Comparison of ENCODE assay signal across 8 cellular contexts in the genomic region with DNA sequence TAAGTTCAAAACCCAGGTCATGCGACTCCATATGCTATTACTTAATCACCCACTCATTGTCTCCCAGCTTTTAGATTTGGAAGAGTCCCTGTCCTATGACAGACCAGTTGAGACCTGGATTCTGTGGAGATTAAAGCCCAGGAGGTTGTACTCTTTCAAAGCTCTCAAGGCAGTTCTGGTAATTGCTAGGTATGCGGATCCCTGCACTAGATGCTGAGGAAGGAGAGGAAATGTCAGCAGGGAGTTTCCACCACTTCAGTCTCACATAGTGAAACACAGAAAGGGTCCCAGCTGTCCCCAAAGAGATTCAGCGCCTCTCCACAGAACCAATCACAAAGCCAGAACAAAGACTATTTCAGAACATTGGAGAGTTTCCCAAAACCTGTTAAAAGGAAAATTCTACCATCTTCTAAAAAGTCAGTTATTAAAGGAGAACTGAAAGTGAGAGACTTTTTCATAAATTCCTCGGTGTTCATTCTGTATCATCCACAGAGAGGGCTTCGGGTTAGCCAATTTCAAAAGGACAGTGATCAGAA.
DNase-seq lines count a peak whose midpoint lies in the region; ATAC-seq and TF ChIP-seq lines count a peak whose summit lies in the region.

No MANE protein-coding gene starts in this region.

- DNase-seq in medulla oblongata (ENCODE audit: extremely low spot score) (peak; percentile 68), NCI-H526 treated with DMSO at 0.1 percent for 48 hours (lab: John Stamatoyannopoulos, UW) (no peak), NCI-H128 (lab: John Stamatoyannopoulos, UW; ENCODE audit: unreplicated experiment) (no peak), NCI-H187 (lab: John Stamatoyannopoulos, UW) (no peak)

- peak; percentile 43 for ATAC-seq in GM18519 (IDR thresholded peaks at IDR 0.05; ENCODE audit: low FRiP score, unreplicated experiment)
- ATAC-seq in GM21576 (IDR thresholded peaks at IDR 0.05; ENCODE audit: unreplicated experiment): peak; percentile 44
- ATAC-seq in HG03571 (IDR thresholded peaks at IDR 0.05; ENCODE audit: unreplicated experiment): peak; percentile 45
- ATAC-seq in SK-N-SH treated with all-trans-retinoic acid at 6 μM for 48 hours: no peak

TF ChIP-seq in SK-N-SH treated with all-trans-retinoic acid at 6 μM for 48 hours, 23 proteins besides CTCF, POLR2A, EP300 and RAD21:
- TF ChIP-seq ARNTL (CRISPR knock-in tag; IDR thresholded peaks at IDR 0.05; ENCODE audit: borderline replicate concordance, low read depth): no peak
- TF ChIP-seq ESRRG (CRISPR knock-in tag; IDR thresholded peaks at IDR 0.05): no peak
- no peak for TF ChIP-seq ZNF70 (CRISPR knock-in tag; IDR thresholded peaks at IDR 0.05)
- TF ChIP-seq, protein P1, sequence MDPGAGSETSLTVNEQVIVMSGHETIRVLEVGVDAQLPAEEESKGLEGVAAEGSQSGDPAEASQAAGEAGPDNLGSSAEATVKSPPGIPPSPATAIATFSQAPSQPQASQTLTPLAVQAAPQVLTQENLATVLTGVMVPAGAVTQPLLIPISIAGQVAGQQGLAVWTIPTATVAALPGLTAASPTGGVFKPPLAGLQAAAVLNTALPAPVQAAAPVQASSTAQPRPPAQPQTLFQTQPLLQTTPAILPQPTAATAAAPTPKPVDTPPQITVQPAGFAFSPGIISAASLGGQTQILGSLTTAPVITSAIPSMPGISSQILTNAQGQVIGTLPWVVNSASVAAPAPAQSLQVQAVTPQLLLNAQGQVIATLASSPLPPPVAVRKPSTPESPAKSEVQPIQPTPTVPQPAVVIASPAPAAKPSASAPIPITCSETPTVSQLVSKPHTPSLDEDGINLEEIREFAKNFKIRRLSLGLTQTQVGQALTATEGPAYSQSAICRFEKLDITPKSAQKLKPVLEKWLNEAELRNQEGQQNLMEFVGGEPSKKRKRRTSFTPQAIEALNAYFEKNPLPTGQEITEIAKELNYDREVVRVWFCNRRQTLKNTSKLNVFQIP (CRISPR knock-in tag; IDR thresholded peaks at IDR 0.05; ENCODE audit: borderline replicate concordance, low read depth): no peak
- no peak for TF ChIP-seq TCF4 (CRISPR knock-in tag; IDR thresholded peaks at IDR 0.05; ENCODE audit: borderline replicate concordance)
- no peak for TF ChIP-seq BACH2 (CRISPR knock-in tag; IDR thresholded peaks at IDR 0.05; ENCODE audit: borderline replicate concordance)
- TF ChIP-seq ZC3H10 (CRISPR knock-in tag; IDR thresholded peaks at IDR 0.05): no peak
